ENCODE assay signal across 29 cellular contexts in genomic region chr21:42059721-42060120, GRCh38. TPM values are rescaled to one million over a fixed set of nuclear protein-coding genes. Genes with fewer than 3 reads are reported as not detected.
DNase-seq lines count a peak whose midpoint lies in the region; ATAC-seq and TF ChIP-seq lines count a peak whose summit lies in the region.
"Had no signal": no experiment of that assay in that cellular context is flagged by ENCODE, and none has a peak within 500 bp of the region (broad histone marks: within the 10 kb centered on the region; RNA-seq: fewer than 3 reads in every experiment).

No MANE protein-coding gene starts in this region.

- peak overlapping the region; percentile 26 for H3K27ac Mint-ChIP-seq in activated CD4-positive, alpha-beta T cell treated with anti-CD3 and anti-CD28 coated beads, Interleukin-2, amount 10 ng/mL, durations not matched to agents 24 days and 14 days
- peak overlapping the region; percentile 45 for H3K27ac Mint-ChIP-seq in CD8-positive, alpha-beta T cell
- H3K27ac Mint-ChIP-seq in dendritic cell treated with granulocyte-macrophage colony-stimulating factor and Interleukin-4, amounts not matched to agents 40 ng/mL and 50 ng/mL, for 4 days, result peak overlapping the region; percentile 97
- H3K27ac Mint-ChIP-seq: endodermal cell; immature natural killer cell; T-helper 1 cell treated with Interleukin-12 subunit alpha and Interleukin-12 subunit beta and Interleukin-4 antibody, amounts not matched to agents 30 μg/mL and 1 μg/mL, for 36 hours had no signal

- ATAC-seq in CD8-positive, alpha-beta T cell, result no peak
- ATAC-seq: GM12878, PC-3, sciatic nerve had no signal

- peaks cover 2% of the 10 kb centered on the region for H3K27me3 Mint-ChIP-seq in activated CD4-positive, alpha-beta T cell treated with anti-CD3 and anti-CD28 coated beads, Interleukin-2, amount 10 ng/mL, durations not matched to agents 24 days and 14 days
- no peaks in the 10 kb centered on the region for H3K27me3 Mint-ChIP-seq in CD8-positive, alpha-beta T cell (ENCODE audit: low read depth)
- peaks cover 7% of the 10 kb centered on the region for H3K27me3 Mint-ChIP-seq in dendritic cell treated with granulocyte-macrophage colony-stimulating factor and Interleukin-4, amounts not matched to agents 40 ng/mL and 50 ng/mL, for 4 days

- no peaks in the 10 kb centered on the region for H3K9me3 ChIP-seq in CD8-positive, alpha-beta T cell (ENCODE audit: low read length)
- no peaks in the 10 kb centered on the region for H3K9me3 ChIP-seq in thyroid gland
- H3K9me3 ChIP-seq: SK-N-SH, transverse colon had no signal

- H3K9me3 Mint-ChIP-seq in activated CD4-positive, alpha-beta T cell treated with anti-CD3 and anti-CD28 coated beads, Interleukin-2, amount 10 ng/mL, durations not matched to agents 24 days and 14 days, result no peaks in the 10 kb centered on the region
- H3K9me3 Mint-ChIP-seq in CD8-positive, alpha-beta T cell, result no peaks in the 10 kb centered on the region
- H3K9me3 Mint-ChIP-seq in dendritic cell treated with granulocyte-macrophage colony-stimulating factor and Interleukin-4, amounts not matched to agents 40 ng/mL and 50 ng/mL, for 4 days, result no peaks in the 10 kb centered on the region
- H3K9me3 Mint-ChIP-seq: endodermal cell; T-helper 1 cell treated with Interleukin-12 subunit alpha and Interleukin-12 subunit beta and Interleukin-4 antibody, amounts not matched to agents 30 μg/mL and 1 μg/mL, for 36 hours had no signal

- no peaks in the 10 kb centered on the region for H3K27me3 ChIP-seq in CD8-positive, alpha-beta T cell (ENCODE audit: insufficient read depth, low read length)
- H3K27me3 ChIP-seq in thyroid gland, result no peaks in the 10 kb centered on the region
- H3K27me3 ChIP-seq: transverse colon had no signal

- peaks cover 28% of the 10 kb centered on the region for H3K4me1 ChIP-seq in CD8-positive, alpha-beta T cell (ENCODE audit: insufficient read depth, low read length)
- H3K4me1 ChIP-seq in thyroid gland, result peaks cover 26 to 44% of the 10 kb centered on the region in 2 donors

- TF ChIP-seq POLR2A in thyroid gland (IDR thresholded peaks at IDR 0.05), result no peak

- H3K4me3 Mint-ChIP-seq in activated CD4-positive, alpha-beta T cell treated with anti-CD3 and anti-CD28 coated beads, Interleukin-2, amount 10 ng/mL, durations not matched to agents 24 days and 14 days, result no peak overlapping the region
- no peak overlapping the region for H3K4me3 Mint-ChIP-seq in CD8-positive, alpha-beta T cell
- H3K4me3 Mint-ChIP-seq in dendritic cell treated with granulocyte-macrophage colony-stimulating factor and Interleukin-4, amounts not matched to agents 40 ng/mL and 50 ng/mL, for 4 days, result no peak overlapping the region
- H3K4me3 Mint-ChIP-seq: endodermal cell; immature natural killer cell; T-helper 1 cell treated with Interleukin-12 subunit alpha and Interleukin-12 subunit beta and Interleukin-4 antibody, amounts not matched to agents 30 μg/mL and 1 μg/mL, for 36 hours had no signal

- H3K27ac ChIP-seq in CD8-positive, alpha-beta T cell (ENCODE audit: low read depth, low read length), result no peak overlapping the region
- H3K27ac ChIP-seq in thyroid gland, result no peak overlapping the region
- H3K27ac ChIP-seq: 22Rv1, transverse colon had no signal

- no peak for DNase-seq in activated CD4-positive, alpha-beta T cell treated with anti-CD3 and anti-CD28 coated beads, Interleukin-2, amount 10 ng/mL, durations not matched to agents 24 days and 14 days
- DNase-seq in activated CD4-positive, alpha-beta T cell treated with anti-CD3 and anti-CD28 coated beads, Interleukin-2, amount 50 U/mL, for 48 hours, result no peak
- no peak for DNase-seq in CD8-positive, alpha-beta T cell
- DNase-seq in posterior vena cava (ENCODE audit: low spot score), result peak; percentile 72
- DNase-seq in thyroid gland, result no peak
- no peak for DNase-seq in retina
- DNase-seq in stimulated activated CD4-positive, alpha-beta T cell treated with anti-CD3 and anti-CD28 coated beads, Interleukin-1b, Interleukin-23, amount 100 ng/mL, for 48 hours, result no peak
- DNase-seq: activated CD4-positive, alpha-beta T cell treated with anti-CD3 and anti-CD28 coated beads for 1 hour; activated gamma-delta T cell; endodermal cell; immature natural killer cell; KG1; MM.1S; NCI-H1417; NCI-H2029 treated with DMSO at 0.1 percent for 48 hours; NCI-H524 treated with DMSO at 0.1 percent for 48 hours; NK-92 treated with Interleukin-12 subunit alpha and Interleukin-12 subunit beta, amount 100 ng/mL, for 24 hours; PC-3; SK-N-SH; stimulated activated CD4-positive, alpha-beta T cell treated with anti-CD3 and anti-CD28 coated beads, Interleukin-4, amount 100 ng/mL, for 24 hours; transverse colon had no signal

- H3K36me3 Mint-ChIP-seq in activated CD4-positive, alpha-beta T cell treated with anti-CD3 and anti-CD28 coated beads, Interleukin-2, amount 10 ng/mL, durations not matched to agents 24 days and 14 days (ENCODE audit: low read depth), result no peaks in the 10 kb centered on the region
- no peaks in the 10 kb centered on the region for H3K36me3 Mint-ChIP-seq in CD8-positive, alpha-beta T cell
- no peaks in the 10 kb centered on the region for H3K36me3 Mint-ChIP-seq in dendritic cell treated with granulocyte-macrophage colony-stimulating factor and Interleukin-4, amounts not matched to agents 40 ng/mL and 50 ng/mL, for 4 days (ENCODE audit: low read depth)
- H3K36me3 Mint-ChIP-seq: immature natural killer cell had no signal

- intact Hi-C loops in activated CD4-positive, alpha-beta T cell treated with anti-CD3 and anti-CD28 coated beads, Interleukin-2, amount 10 ng/mL, durations not matched to agents 24 days and 14 days (cut with micrococcal nuclease), result no loop called here
- intact Hi-C loops in CD8-positive, alpha-beta T cell (cut with DNase I, micrococcal nuclease), result loop anchor here (5.0 to 10.0 kb wide), 5 partner anchors 173 to 915 kb away; partner anchors contain the start of genes MX2 (in 1 of the 2), PKNOX1 (in 1 of the 2) and RIPK4 (in 1 of the 2)
- intact Hi-C loops in dendritic cell treated with granulocyte-macrophage colony-stimulating factor and Interleukin-4, amounts not matched to agents 40 ng/mL and 50 ng/mL, for 4 days (cut with micrococcal nuclease), result loop anchor here (5.0 kb wide), 3 partner anchors 37 to 47 kb away; partner anchors contain the start of gene ZBTB21
- intact Hi-C loops in posterior vena cava (cut with DNase I), result no loop called here
- intact Hi-C loops in thyroid gland (cut with DNase I), result no loop called here

- H3K36me3 ChIP-seq in CD8-positive, alpha-beta T cell (ENCODE audit: insufficient read depth, low read length), result no peaks in the 10 kb centered on the region
- no peaks in the 10 kb centered on the region for H3K36me3 ChIP-seq in thyroid gland
- H3K36me3 ChIP-seq: transverse colon had no signal

- CTCF ChIA-PET in CD8-positive, alpha-beta T cell (lab: Charles Lee), result interaction anchor here (1.5 kb wide), 1 partner anchor 18 kb away, joined by 4 read pairs; no protein-coding TSS in a partner anchor

- WGBS in thyroid gland, 2 donors, result 82 to 100% methylated on average over 6 to 10 of the region's 10 CpGs

- H3K4me1 Mint-ChIP-seq in activated CD4-positive, alpha-beta T cell treated with anti-CD3 and anti-CD28 coated beads, Interleukin-2, amount 10 ng/mL, durations not matched to agents 24 days and 14 days, result peaks cover 39% of the 10 kb centered on the region
- peaks cover 55% of the 10 kb centered on the region for H3K4me1 Mint-ChIP-seq in CD8-positive, alpha-beta T cell (ENCODE audit: low read depth)
- peaks cover 99% of the 10 kb centered on the region for H3K4me1 Mint-ChIP-seq in dendritic cell treated with granulocyte-macrophage colony-stimulating factor and Interleukin-4, amounts not matched to agents 40 ng/mL and 50 ng/mL, for 4 days (ENCODE audit: low read depth)

- POLR2A ChIA-PET in CD8-positive, alpha-beta T cell (lab: Charles Lee), result interaction anchor here (1.0 to 5.0 kb wide), 2 partner anchors 10 to 48 kb away, joined by 3 to 86 read pairs; partner anchors contain the start of gene ZBTB21

- H3K4me3 ChIP-seq in CD8-positive, alpha-beta T cell (ENCODE audit: low read depth, low read length), result no peak overlapping the region
- H3K4me3 ChIP-seq in thyroid gland (replicated peaks in 1 of 3), result no peak overlapping the region
- H3K4me3 ChIP-seq: GM12878, transverse colon had no signal

- no peak for TF ChIP-seq CTCF in CD8-positive, alpha-beta T cell (IDR thresholded peaks at IDR 0.05)
- TF ChIP-seq CTCF in thyroid gland (IDR thresholded peaks at IDR 0.05), result no peak

RNA-seq across cellular contexts. Expression of gene UMODL1, which starts 11.4 kb away (rescaled TPM):
- not detected in 2 replicates for total RNA-seq in activated CD4-positive, alpha-beta T cell treated with anti-CD3 and anti-CD28 coated beads, Interleukin-2, amount 10 ng/mL, durations not matched to agents 24 days and 14 days
- under 1 TPM; 0.50 to 0.54 TPM for total RNA-seq in CD8-positive, alpha-beta T cell
- not detected for total RNA-seq in posterior vena cava
- not detected for total RNA-seq in thyroid gland
- total RNA-seq: activated CD8-positive, alpha-beta memory T cell treated with anti-CD3 and anti-CD28 coated beads for 36 hours; cardiac septum; H4; PC-3; sciatic nerve had no signal

RNA-seq across cellular contexts. Expression of gene ZBTB21, which starts 49.6 kb away (rescaled TPM):
- 35.3 and 38.1 TPM in 2 replicates for total RNA-seq in activated CD4-positive, alpha-beta T cell treated with anti-CD3 and anti-CD28 coated beads, Interleukin-2, amount 10 ng/mL, durations not matched to agents 24 days and 14 days
- total RNA-seq in CD8-positive, alpha-beta T cell, result 100 to 1,000 TPM; 130 to 141 TPM
- 10 to 100 TPM; 12.6 to 25.6 TPM for total RNA-seq in posterior vena cava
- 10 to 100 TPM; 16.3 to 33.5 (median 18.6) TPM for total RNA-seq in thyroid gland

Comparison
In these comparisons a context has a peak if more than half of its experiments do, and no peak if none do; other contexts are left out.
1. H3K27ac Mint-ChIP-seq: peak in every context shown above with its lines; median percentile 97 in dendritic cell treated with granulocyte-macrophage colony-stimulating factor and Interleukin-4, amounts not matched to agents 40 ng/mL and 50 ng/mL, for 4 days; 45 in CD8-positive, alpha-beta T cell; 26 in activated CD4-positive, alpha-beta T cell treated with anti-CD3 and anti-CD28 coated beads, Interleukin-2, amount 10 ng/mL, durations not matched to agents 24 days and 14 days.
2. intact Hi-C loops: an anchor here in CD8-positive, alpha-beta T cell (5.0 to 10.0 kb wide) and dendritic cell treated with granulocyte-macrophage colony-stimulating factor and Interleukin-4, amounts not matched to agents 40 ng/mL and 50 ng/mL, for 4 days (5.0 kb wide); none called in activated CD4-positive, alpha-beta T cell treated with anti-CD3 and anti-CD28 coated beads, Interleukin-2, amount 10 ng/mL, durations not matched to agents 24 days and 14 days, posterior vena cava and thyroid gland.